Comparison of ENCODE assay signal across 13 cellular contexts in the genomic region with DNA sequence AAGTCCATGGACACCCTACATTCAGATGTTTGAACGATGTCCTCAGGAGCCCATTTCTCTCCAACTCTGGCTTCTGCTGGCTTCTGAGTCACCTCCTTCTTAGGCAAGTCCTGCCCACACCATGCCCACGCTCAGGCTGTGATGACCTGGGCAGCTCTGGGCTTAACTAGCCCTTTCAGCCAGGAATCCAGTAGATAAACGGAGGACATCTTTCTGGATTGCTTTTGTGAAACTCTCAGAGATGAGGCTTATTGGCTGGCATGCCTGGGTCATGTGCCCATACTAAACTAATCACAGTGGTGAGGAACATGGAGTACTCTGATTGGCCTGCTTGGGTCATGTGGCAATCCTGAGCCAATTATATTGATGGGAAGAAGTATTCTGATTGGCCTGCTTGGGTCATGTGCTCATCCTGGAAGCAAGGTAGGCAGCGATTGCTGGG. TPM values are rescaled to one million over a fixed set of nuclear protein-coding genes. Genes with fewer than 3 reads are reported as not detected.
A peak's percentile ranks its signal among the peaks of the same experiment; 100 is the strongest.
DNase-seq lines count a peak whose midpoint lies in the region; ATAC-seq and TF ChIP-seq lines count a peak whose summit lies in the region.
"Had no signal": no experiment of that assay in that cellular context is flagged by ENCODE, and none has a peak within 500 bp of the region (broad histone marks: within the 10 kb centered on the region; RNA-seq: fewer than 3 reads in every experiment).

No MANE protein-coding gene starts in this region.

- H3K36me3 ChIP-seq in DND-41 (ENCODE audit: insufficient read depth, low read length) (no peaks in the 10 kb centered on the region), suprapubic skin (no peaks in the 10 kb centered on the region)

- H3K27ac ChIP-seq in DND-41 (ENCODE audit: low read length) (no peak overlapping the region), suprapubic skin (no peak overlapping the region)

- H3K4me1 ChIP-seq in DND-41 (ENCODE audit: insufficient read depth, low read length) (no peaks in the 10 kb centered on the region), suprapubic skin (no peaks in the 10 kb centered on the region)

- H3K27me3 ChIP-seq in DND-41 (ENCODE audit: insufficient read depth, low read length, poor library complexity) = no peaks in the 10 kb centered on the region
- no peaks in the 10 kb centered on the region for H3K27me3 ChIP-seq in suprapubic skin

- no peak overlapping the region for H3K4me2 ChIP-seq in DND-41 (ENCODE audit: insufficient read depth, low read length)

- no peaks in the 10 kb centered on the region for H4K20me1 ChIP-seq in DND-41 (ENCODE audit: insufficient read depth, low read length)

- 93% methylated on average over 4 of the region's 4 CpGs for WGBS in suprapubic skin

- no peaks in the 10 kb centered on the region for H3K79me2 ChIP-seq in DND-41 (ENCODE audit: insufficient read depth, low read length)

- H3K9ac ChIP-seq in DND-41 (ENCODE audit: low read depth, low read length) = no peak overlapping the region

- 0 out of 2 replicates have a peak overlapping the region, but pooled peaks have one; percentile 21 for H2AFZ ChIP-seq in DND-41 (ENCODE audit: low read depth, low read length)

- TF ChIP-seq CTCF in DND-41 (IDR thresholded peaks at IDR 0.05; ENCODE audit: borderline replicate concordance, extremely low read depth, low read length, poor library complexity, severe bottlenecking) = no peak
- no peak for TF ChIP-seq CTCF in HFF-Myc (IDR thresholded peaks at IDR 0.05; ENCODE audit: low read depth, low read length, missing control alignments)
- TF ChIP-seq CTCF in suprapubic skin (IDR thresholded peaks at IDR 0.05) = no peak

- TF ChIP-seq POLR2A in suprapubic skin (IDR thresholded peaks at IDR 0.05) = no peak

- DNase-seq in DND-41 (peak; percentile 20), HFF-Myc (ENCODE audit: extremely low read depth, low read depth) (peak; percentile 17), SW480 (ENCODE audit: low spot score) (peak; percentile 47), iPS-NIHi11 (ENCODE audit: low spot score) (peak; percentile 84), DMS114 treated with DMSO at 0.1 percent for 48 hours (lab: John Stamatoyannopoulos, UW; ENCODE audit: unreplicated experiment) (no peak), suprapubic skin (ENCODE audit: low spot score in 2 of 2) (no peak), cerebellar cortex (ENCODE audit: low spot score) (no peak)
- DNase-seq: central memory CD4-positive, alpha-beta T cell; KBM-7; left cardiac atrium; nephron progenitor cell; SIG-M5 had no signal

- TF ChIP-seq EP300 in suprapubic skin (IDR thresholded peaks at IDR 0.05) = no peak

- no peak overlapping the region for H3K4me3 ChIP-seq in DND-41 (ENCODE audit: low read depth in 1 of 2, low read length in 2 of 2)
- H3K4me3 ChIP-seq in HFF-Myc (replicated peaks; ENCODE audit: low read depth, low read length) = no peak overlapping the region
- H3K4me3 ChIP-seq in suprapubic skin = no peak overlapping the region

- H3K9me3 ChIP-seq in DND-41 (ENCODE audit: insufficient read depth, low read length, severe bottlenecking) (no peaks in the 10 kb centered on the region), suprapubic skin (no peaks in the 10 kb centered on the region)

- ATAC-seq in DND-41 (ENCODE audit: insufficient read depth, low read depth) = peak; percentile 47; the same call in 1 of the 3 replicates
- ATAC-seq in HG03175 (IDR thresholded peaks at IDR 0.05; ENCODE audit: unreplicated experiment) = no peak

RNA-seq across cellular contexts. Expression of gene TNFRSF8, which starts 32.7 kb away (rescaled TPM):
- total RNA-seq in suprapubic skin = 1 to 10 TPM in 1 of 4 donors, under 1 TPM in 3; 0.30 to 1.2 (median 0.75) TPM

Comparison
In these comparisons a context has a peak if more than half of its experiments do, and no peak if none do; other contexts are left out.
1. DNase-seq: peak in DND-41 (single experiment), HFF-Myc (single experiment), SW480 (single experiment) and iPS-NIHi11 (single experiment); none in DMS114 treated with DMSO at 0.1 percent for 48 hours (single experiment), suprapubic skin (0 of 2) and cerebellar cortex (single experiment).